8 cellular contexts compared by ENCODE assay signal in the genomic region with DNA sequence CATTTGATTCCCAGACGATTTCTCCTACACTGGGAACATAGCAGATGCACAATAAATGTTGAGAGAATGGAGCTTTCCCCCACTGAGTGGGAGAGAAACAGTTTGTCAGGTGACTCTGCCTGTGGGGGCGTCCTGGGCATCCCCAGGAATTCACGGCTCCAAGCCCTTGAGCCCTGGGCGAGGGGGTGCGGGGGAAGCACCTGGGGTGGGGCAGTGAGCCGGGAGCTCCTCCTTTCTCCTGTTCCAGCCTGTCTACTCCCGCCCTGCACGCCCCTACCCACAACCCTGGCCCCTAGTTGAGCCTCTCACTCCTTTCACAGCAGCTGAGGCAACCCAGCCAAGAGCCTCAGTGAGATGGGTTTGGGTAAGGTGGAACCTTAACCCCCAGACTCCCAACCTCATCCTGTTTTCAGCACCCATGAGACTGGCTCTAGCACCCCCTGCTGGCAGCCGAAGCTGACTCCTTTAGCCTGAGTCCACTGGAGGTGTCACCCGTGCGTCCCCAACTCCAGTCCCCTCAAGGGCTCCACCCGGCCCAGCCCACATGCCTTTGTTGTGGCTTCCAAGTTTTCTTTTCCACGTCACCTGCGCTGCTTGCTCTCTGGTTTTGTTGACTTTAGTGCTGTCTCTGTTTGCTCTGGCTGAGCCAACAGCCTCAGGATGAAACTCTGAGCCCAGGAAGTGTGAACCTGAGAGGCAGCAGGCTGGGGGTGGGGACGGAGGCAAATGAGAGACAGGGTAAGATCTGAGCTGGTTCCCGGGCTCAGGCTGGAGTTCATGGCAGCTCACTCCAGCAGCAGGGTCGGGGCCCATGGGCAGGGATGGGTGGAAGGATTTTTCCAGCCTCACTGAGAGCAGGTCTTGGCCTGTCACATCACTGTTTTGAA. TPM values are rescaled to one million over a fixed set of nuclear protein-coding genes. Genes with fewer than 3 reads are reported as not detected.
DNase-seq lines count a peak whose midpoint lies in the region; ATAC-seq and TF ChIP-seq lines count a peak whose summit lies in the region.

No MANE protein-coding gene starts in this region.

- 37 to 60% methylated on average over 17 of the region's 17 CpGs for WGBS in lung, 2 donors

- peak; percentile 95 for DNase-seq in COLO668 (lab: John Stamatoyannopoulos, UW; ENCODE audit: unreplicated experiment)
- DNase-seq in NCI-H2029 treated with DMSO at 0.1 percent for 48 hours (lab: John Stamatoyannopoulos, UW), result peak; percentile 93
- peak; percentile 98 for DNase-seq in activated CD4-positive, alpha-beta T cell treated with anti-CD3 and anti-CD28 coated beads, Interleukin-2, amount 50 U/mL, for 1 hour
- peak in 9 of 10 donors; percentile 40 to 72 (median 57) for DNase-seq in dorsolateral prefrontal cortex
- DNase-seq in lung (ENCODE audit: low spot score), result peak; percentile 94
- DNase-seq in stimulated activated CD8-positive, alpha-beta memory T cell treated with anti-CD3 and anti-CD28 coated beads, Interleukin-2, amount 100 ng/mL, for 48 hours (ENCODE audit: low read depth in 2 of 2), result peak; percentile 80 to 91

- H3K4me3 ChIP-seq in dorsolateral prefrontal cortex, result no peak overlapping the region
- no peak overlapping the region for H3K4me3 ChIP-seq in lung

- H3K27ac ChIP-seq in dorsolateral prefrontal cortex (no peak overlapping the region), lung (ENCODE audit: low read depth in 1 of 2, low read length in 1 of 2) (peak overlapping the region in 1 of 2 donors; percentile 85)

- intact Hi-C loops in dorsolateral prefrontal cortex (cut with DNase I), result no loop called here

- TF ChIP-seq CTCF in dorsolateral prefrontal cortex (IDR thresholded peaks at IDR 0.05 in 54 of 56, conservative IDR thresholded peaks at IDR 0.05 in 2 of 56; ENCODE audit: low read depth in 1 of 56, partially characterized antibody in 56 of 56) (peak in 55 of 56 donors; percentile 38 to 74 (median 62)), lung (IDR thresholded peaks at IDR 0.05; ENCODE audit: control extremely low read depth, extremely low read depth) (peak; percentile 65)

- H3K36me3 ChIP-seq in lung (ENCODE audit: control insufficient read depth in 2 of 2, insufficient read depth in 2 of 2, low read length in 2 of 2), result no peaks in the 10 kb centered on the region

- peaks cover 0 to 12% of the 10 kb centered on the region in 2 donors for H3K4me1 ChIP-seq in lung (ENCODE audit: control insufficient read depth in 2 of 2, insufficient read depth in 2 of 2, low read length in 2 of 2)

- H3K9me3 ChIP-seq in lung (ENCODE audit: control insufficient read depth in 2 of 2, insufficient read depth in 1 of 2, low read length in 1 of 2), result no peaks in the 10 kb centered on the region

- ATAC-seq in GM21786 (IDR thresholded peaks at IDR 0.05; ENCODE audit: unreplicated experiment) (peak; percentile 55), lung (ENCODE audit: insufficient read depth, low FRiP score) (peak; percentile 94), GM21526 (IDR thresholded peaks at IDR 0.05; ENCODE audit: low FRiP score, unreplicated experiment) (no peak)

- peaks cover 0 to 4% (median 0%) of the 10 kb centered on the region in 45 donors for H3K27me3 ChIP-seq in dorsolateral prefrontal cortex
- H3K27me3 ChIP-seq in lung (ENCODE audit: control insufficient read depth, insufficient read depth), result no peaks in the 10 kb centered on the region

RNA-seq across cellular contexts. Expression of a gene that starts 13.0 kb away (rescaled TPM):
- 1 to 10 TPM in 84 of 120 experiments, under 1 TPM in 27, not detected in 9; 0.21 to 7.7 (median 1.7) TPM for total RNA-seq in dorsolateral prefrontal cortex
- 1 to 10 TPM in 1 of 2 donors, under 1 TPM in 1; 0.74 to 3.9 TPM for total RNA-seq in lung
- 1 to 10 TPM in 1 of 2 donors, under 1 TPM in 1; 0.80 to 2.2 TPM for polyA plus RNA-seq in lung

RNA-seq across cellular contexts. Expression of a gene that starts 32.0 kb away (rescaled TPM):
- total RNA-seq in dorsolateral prefrontal cortex, result 1 to 10 TPM in 67 of 120 experiments, under 1 TPM in 46, not detected in 7; 0.22 to 5.7 (median 1.2) TPM
- 100 to 1,000 TPM in 1 of 2 donors, 10 to 100 TPM in 1; 43.9 to 181 TPM for total RNA-seq in lung
- polyA plus RNA-seq in lung, result 100 to 1,000 TPM; 137 to 218 TPM

RNA-seq across cellular contexts. Expression of a gene that starts 58.3 kb away (rescaled TPM):
- total RNA-seq in dorsolateral prefrontal cortex, result 10 to 100 TPM; 18.9 to 46.6 (median 33.1) TPM
- 10 to 100 TPM; 14.4 to 42.5 TPM for total RNA-seq in lung
- 10 to 100 TPM; 31.5 to 32.6 TPM for polyA plus RNA-seq in lung

Comparison
In these comparisons a context has a peak if more than half of its experiments do, and no peak if none do; other contexts are left out.
1. RNA of a gene that starts 32.0 kb away (total RNA-seq): 43.9 to 181 TPM in lung; 0.22 to 5.7 TPM in dorsolateral prefrontal cortex; every median in the first group is over 4 times any median in the second.
2. Peak in every context shown above with its lines, with median percentiles within 50 percentile points of each other: DNase-seq.